Comparison of ENCODE assay signal across 4 cellular contexts in genomic region chr22:19156109-19156508, GRCh38. TPM values are rescaled to one million over a fixed set of nuclear protein-coding genes. Genes with fewer than 3 reads are reported as not detected.
"Had no signal": no experiment of that assay in that cellular context is flagged by ENCODE, and none has a peak within 500 bp of the region (broad histone marks: within the 10 kb centered on the region; RNA-seq: fewer than 3 reads in every experiment).

No MANE protein-coding gene starts in this region.

RNA-seq across cellular contexts. Expression of gene GSC2, which starts 6.0 kb away (rescaled TPM):
- total RNA-seq: LHCN-M2, M059J, MCF 10A, NCI-H460 had no signal

RNA-seq across cellular contexts. Expression of gene TSSK2, which starts 25.0 kb away (rescaled TPM):
- total RNA-seq: LHCN-M2, M059J, MCF 10A, NCI-H460 had no signal
